29 cellular contexts compared by ENCODE assay signal in genomic region chr6:138688580-138688979, GRCh38.
"Had no signal": no experiment of that assay in that cellular context is flagged by ENCODE, and none has a peak within 500 bp of the region (broad histone marks: within the 10 kb centered on the region; RNA-seq: fewer than 3 reads in every experiment).

No MANE protein-coding gene starts in this region.

- DNase-seq: hippocampal formation; kidney glomerular epithelial cell; left cardiac atrium; left ventricle myocardium superior; lower lobe of right lung; mesendoderm; naive B cell; natural killer cell; nephron progenitor cell; pancreas; posterior cingulate gyrus; retina; right cardiac atrium; sigmoid colon; small intestine; stimulated activated CD4-positive, alpha-beta T cell treated with anti-CD3 and anti-CD28 coated beads, Interleukin-15, amount 100 ng/mL, for 24 hours; stimulated activated CD4-positive, alpha-beta T cell treated with anti-CD3 and anti-CD28 coated beads, Interleukin-2, amount 100 ng/mL, for 24 hours; stimulated activated CD4-positive, alpha-beta T cell treated with anti-CD3 and anti-CD28 coated beads, Interleukin-4, amount 100 ng/mL, for 1 hour; stimulated activated naive B cell treated with anti-CD40 and anti-IgM and Interleukin-4, amounts not matched to agents 10 μg/mL and 1 μg/mL and 100 μg/mL, for 72 hours; stimulated activated naive CD8-positive, alpha-beta T cell treated with anti-CD3 and anti-CD28 coated beads, Interleukin-15, Interleukin-2, amounts not matched to agents 100 U/mL and 50 U/mL, for 24 hours; stomach; testis; thyroid gland; transverse colon; upper lobe of right lung had no signal

- H3K4me3 ChIP-seq: lower lobe of right lung, pancreas, prostate gland, sigmoid colon, stomach, testis, thyroid gland, transverse colon, upper lobe of right lung had no signal

- H3K4me1 ChIP-seq: prostate gland, testis, upper lobe of right lung had no signal

- H3K9me3 ChIP-seq: lower lobe of right lung, pancreas, prostate gland, sigmoid colon, stomach, testis, thyroid gland, transverse colon, upper lobe of right lung had no signal

- H3K27ac ChIP-seq: lower lobe of right lung, pancreas, prostate gland, sigmoid colon, stomach, testis, thyroid gland, transverse colon, upper lobe of right lung had no signal

- H3K27me3 ChIP-seq: pancreas, sigmoid colon, stomach, testis, thyroid gland, transverse colon, upper lobe of right lung had no signal

- H3K36me3 ChIP-seq: lower lobe of right lung, pancreas, prostate gland, sigmoid colon, stomach, thyroid gland, transverse colon, upper lobe of right lung had no signal

- FAIRE-seq: keratinocyte, pancreas, small intestine, urothelium cell line had no signal

- ATAC-seq: left cardiac atrium; left lobe of liver; left ventricle myocardium superior; lower lobe of right lung; natural killer cell; pancreas; right cardiac atrium; stimulated activated naive B cell treated with anti-CD40 and anti-IgM and Interleukin-4, amounts not matched to agents 10 μg/mL and 1 μg/mL and 100 μg/mL, for 72 hours; stimulated activated naive CD8-positive, alpha-beta T cell treated with anti-CD3 and anti-CD28 coated beads, Interleukin-15, Interleukin-2, amounts not matched to agents 100 U/mL and 50 U/mL, for 24 hours; upper lobe of right lung had no signal
